In the genomic region with DNA sequence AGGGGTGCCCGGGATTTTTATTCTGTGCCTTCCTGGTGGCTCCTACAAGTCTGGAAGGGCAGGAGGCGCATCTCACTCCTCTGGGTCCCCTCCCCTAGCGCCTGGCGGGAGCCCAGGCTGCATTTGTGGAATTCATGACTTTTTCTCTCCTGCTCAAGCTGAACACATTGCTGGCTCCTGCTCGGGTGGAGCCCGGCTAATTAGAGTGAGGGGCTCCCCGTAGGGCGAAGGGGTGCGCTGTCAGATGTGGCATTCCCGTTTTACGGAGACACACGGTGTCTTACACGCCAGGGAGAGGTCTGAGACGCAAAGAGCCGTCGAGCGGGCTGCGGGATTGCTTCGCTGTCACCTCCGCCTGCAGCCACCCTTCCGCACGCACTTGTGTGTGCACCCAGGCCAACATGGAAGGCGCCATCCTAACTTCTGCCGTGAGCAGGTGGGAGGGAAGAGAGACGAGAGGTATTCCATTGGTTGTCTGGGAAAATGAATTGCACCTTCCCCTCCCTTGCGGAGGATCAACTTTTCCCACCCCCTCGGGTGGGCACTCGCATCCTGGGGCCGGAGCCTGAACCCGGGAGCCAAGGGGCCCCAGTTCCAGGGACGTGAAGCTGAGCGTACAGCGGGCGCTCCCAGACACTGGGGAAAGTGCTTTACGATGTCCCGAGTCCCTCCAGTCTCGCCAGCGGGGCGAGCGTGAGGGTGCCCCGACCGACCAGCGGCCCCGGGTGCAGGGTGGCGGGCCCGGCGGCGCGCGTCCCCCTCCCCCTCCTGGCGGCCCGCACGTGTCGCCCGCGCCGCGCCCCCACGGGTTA, we compare ENCODE assay signal across 1 cellular context.
TF ChIP-seq lines count a peak whose summit lies in the region.

No MANE protein-coding gene starts in this region.

TF ChIP-seq in endothelial cell of umbilical vein, 7 proteins besides CTCF, POLR2A, EP300 and RAD21 (continued from another document):
- TF ChIP-seq FOS (IDR thresholded peaks at IDR 0.05; ENCODE audit: borderline replicate concordance, insufficient read depth, low read length): no peak
